In the genomic region with DNA sequence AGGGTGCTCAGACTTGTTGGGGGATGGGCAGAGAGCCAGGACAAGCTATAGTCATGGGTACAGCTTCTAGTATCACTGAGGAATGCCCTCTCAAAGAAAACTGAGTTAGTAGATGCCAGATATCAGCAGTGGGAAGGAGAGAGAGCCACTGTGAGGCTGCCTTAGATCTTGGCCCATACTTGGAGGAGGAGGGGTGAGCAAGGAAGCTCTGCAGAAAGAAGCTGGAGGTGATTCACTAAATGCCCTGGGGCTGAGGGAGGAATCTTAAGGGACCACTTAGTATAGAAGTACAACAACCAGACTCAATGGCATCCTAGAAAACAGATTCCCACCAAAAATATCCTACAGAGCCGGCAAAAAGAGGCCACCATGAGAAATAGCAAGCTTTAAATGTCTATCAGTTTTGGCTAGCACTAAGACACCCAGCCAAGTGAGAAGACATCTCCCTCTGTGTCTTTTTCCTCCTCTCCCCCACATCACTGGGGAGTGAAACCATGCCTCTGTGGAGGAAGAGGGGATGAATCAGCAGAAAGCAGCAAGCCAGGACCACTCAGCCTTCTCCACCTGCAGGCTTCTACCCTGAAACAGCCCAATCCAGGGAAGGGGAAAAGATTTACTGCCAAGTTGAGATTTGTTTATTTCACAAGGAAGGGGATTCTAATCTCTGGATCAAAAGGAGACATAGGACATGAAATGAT, we compare ENCODE assay signal across 16 cellular contexts.
A peak's percentile ranks its signal among the peaks of the same experiment; 100 is the strongest.
DNase-seq lines count a peak whose midpoint lies in the region; ATAC-seq, FAIRE-seq and TF ChIP-seq lines count a peak whose summit lies in the region.
"Had no signal": no experiment of that assay in that cellular context is flagged by ENCODE, and none has a peak within 500 bp of the region (broad histone marks: within the 10 kb centered on the region; RNA-seq: fewer than 3 reads in every experiment).

No MANE protein-coding gene starts in this region.

- peaks cover 7% of the 10 kb centered on the region for H3K9me3 Mint-ChIP-seq in stimulated activated naive CD8-positive, alpha-beta T cell treated with anti-CD3 and anti-CD28 coated beads, Interleukin-15, Interleukin-2, amounts not matched to agents 100 ng/mL and 50 ng/mL, for 24 hours
- peaks cover 2% of the 10 kb centered on the region for H3K9me3 Mint-ChIP-seq in stimulated activated memory B cell treated with anti-CD40 and anti-IgM and Interleukin-4, amounts not matched to agents 10 μg/mL and 1 μg/mL and 100 μg/mL, for 72 hours
- H3K9me3 Mint-ChIP-seq: naive thymus-derived CD8-positive, alpha-beta T cell had no signal

- H3K27ac Mint-ChIP-seq in stimulated activated naive CD8-positive, alpha-beta T cell treated with anti-CD3 and anti-CD28 coated beads, Interleukin-15, Interleukin-2, amounts not matched to agents 100 ng/mL and 50 ng/mL, for 24 hours, result peak overlapping the region; percentile 71
- H3K27ac Mint-ChIP-seq in stimulated activated memory B cell treated with anti-CD40 and anti-IgM and Interleukin-4, amounts not matched to agents 10 μg/mL and 1 μg/mL and 100 μg/mL, for 72 hours, result no peak overlapping the region
- H3K27ac Mint-ChIP-seq: brain had no signal

- H3F3A ChIP-seq in PC-3 (ENCODE audit: low read length, unreplicated experiment), result peaks cover 4% of the 10 kb centered on the region

- H3K27me3 ChIP-seq in PC-3 (ENCODE audit: low read length) (no peaks in the 10 kb centered on the region), mammary epithelial cell (ENCODE audit: insufficient read depth, low read length) (no peaks in the 10 kb centered on the region), pancreas (no peaks in the 10 kb centered on the region)
- H3K27me3 ChIP-seq: left lung, stomach had no signal

- in situ Hi-C loops in mammary epithelial cell (cut with MboI; ENCODE audit: low sequenced_read_pairs in 2 of 2), result no loop called here

- POLR2A ChIA-PET in PC-3 (lab: Charles Lee; ENCODE audit: unreplicated experiment), result no interaction called here

- 83% methylated on average over 1 of the region's 1 CpG for WGBS in mammary epithelial cell (ENCODE audit: low coverage, missing lambda C conversion rate)
- WGBS in pancreas, 2 donors, result 86 to 89% methylated on average over 1 of the region's 1 CpG

- H3K36me3 Mint-ChIP-seq in stimulated activated naive CD8-positive, alpha-beta T cell treated with anti-CD3 and anti-CD28 coated beads, Interleukin-15, Interleukin-2, amounts not matched to agents 100 ng/mL and 50 ng/mL, for 24 hours (ENCODE audit: low read depth), result no peaks in the 10 kb centered on the region
- H3K36me3 Mint-ChIP-seq in stimulated activated memory B cell treated with anti-CD40 and anti-IgM and Interleukin-4, amounts not matched to agents 10 μg/mL and 1 μg/mL and 100 μg/mL, for 72 hours, result no peaks in the 10 kb centered on the region
- H3K36me3 Mint-ChIP-seq: brain; naive thymus-derived CD8-positive, alpha-beta T cell had no signal

- TF ChIP-seq CTCF in PC-3 (conservative IDR thresholded peaks at IDR 0.05; ENCODE audit: low read depth, low read length) (no peak), mammary epithelial cell (conservative IDR thresholded peaks at IDR 0.05 in 1 of 2, IDR thresholded peaks at IDR 0.05 in 1 of 2; ENCODE audit: extremely low read depth in 1 of 2, insufficient read depth in 1 of 2, low read depth in 1 of 2, low read length in 2 of 2) (no peak), pancreas (IDR thresholded peaks at IDR 0.05) (no peak)

- H4K20me1 ChIP-seq in PC-3 (ENCODE audit: low read length) (no peaks in the 10 kb centered on the region), mammary epithelial cell (ENCODE audit: insufficient read depth, low read length) (no peaks in the 10 kb centered on the region)

- H3K9ac ChIP-seq in PC-3 (ENCODE audit: low read length), result no peak overlapping the region
- no peak overlapping the region for H3K9ac ChIP-seq in mammary epithelial cell (ENCODE audit: insufficient read depth, low read length)

- CTCF ChIA-PET in PC-3 (lab: Charles Lee) (no interaction called here), mammary epithelial cell (lab: Charles Lee; ENCODE audit: low non-redundant PET) (no interaction called here)

- peak overlapping the region; percentile 15; the same call in 1 of the 2 replicates for H2AFZ ChIP-seq in PC-3 (ENCODE audit: low read length)
- no peak overlapping the region for H2AFZ ChIP-seq in mammary epithelial cell (ENCODE audit: low read depth, low read length)

- DNase-seq in stimulated activated naive CD8-positive, alpha-beta T cell treated with anti-CD3 and anti-CD28 coated beads, Interleukin-15, Interleukin-2, amounts not matched to agents 100 U/mL and 50 U/mL, for 24 hours, result no peak
- peak; percentile 65 for DNase-seq in PC-3
- peak; percentile 48 for DNase-seq in mammary epithelial cell
- no peak for DNase-seq in iPS-NIHi11 (ENCODE audit: low spot score)
- no peak for DNase-seq in amygdala (lab: John Stamatoyannopoulos, UW)
- no peak for DNase-seq in pancreas
- DNase-seq: HCEC 1CT; left lung; naive thymus-derived CD8-positive, alpha-beta T cell; NCI-H1105 treated with DMSO at 0.1 percent for 48 hours; NCI-H510A; stomach had no signal

- H3K4me3 Mint-ChIP-seq in stimulated activated naive CD8-positive, alpha-beta T cell treated with anti-CD3 and anti-CD28 coated beads, Interleukin-15, Interleukin-2, amounts not matched to agents 100 ng/mL and 50 ng/mL, for 24 hours, result no peak overlapping the region
- H3K4me3 Mint-ChIP-seq in stimulated activated memory B cell treated with anti-CD40 and anti-IgM and Interleukin-4, amounts not matched to agents 10 μg/mL and 1 μg/mL and 100 μg/mL, for 72 hours, result no peak overlapping the region
- H3K4me3 Mint-ChIP-seq: brain; naive thymus-derived CD8-positive, alpha-beta T cell had no signal

- dilution Hi-C loops in mammary epithelial cell (cut with HindIII; ENCODE audit: low sequenced_read_pairs), result no loop called here

- BruUV-seq in PC-3 (replicated peaks; lab: Mats Ljungman, UMichigan) (no TSS peak), mammary epithelial cell (replicated peaks; lab: Mats Ljungman, UMichigan) (no TSS peak)

- peaks cover 73% of the 10 kb centered on the region for H3K4me1 Mint-ChIP-seq in stimulated activated naive CD8-positive, alpha-beta T cell treated with anti-CD3 and anti-CD28 coated beads, Interleukin-15, Interleukin-2, amounts not matched to agents 100 ng/mL and 50 ng/mL, for 24 hours (ENCODE audit: low read depth)
- peaks cover 14% of the 10 kb centered on the region for H3K4me1 Mint-ChIP-seq in stimulated activated memory B cell treated with anti-CD40 and anti-IgM and Interleukin-4, amounts not matched to agents 10 μg/mL and 1 μg/mL and 100 μg/mL, for 72 hours

- H3K79me2 ChIP-seq in PC-3 (ENCODE audit: low read length) (no peaks in the 10 kb centered on the region), mammary epithelial cell (ENCODE audit: insufficient read depth, low read length) (no peaks in the 10 kb centered on the region)

- H3K27me3 Mint-ChIP-seq in stimulated activated naive CD8-positive, alpha-beta T cell treated with anti-CD3 and anti-CD28 coated beads, Interleukin-15, Interleukin-2, amounts not matched to agents 100 ng/mL and 50 ng/mL, for 24 hours, result no peaks in the 10 kb centered on the region
- H3K27me3 Mint-ChIP-seq in stimulated activated memory B cell treated with anti-CD40 and anti-IgM and Interleukin-4, amounts not matched to agents 10 μg/mL and 1 μg/mL and 100 μg/mL, for 72 hours, result no peaks in the 10 kb centered on the region
- H3K27me3 Mint-ChIP-seq: brain; naive thymus-derived CD8-positive, alpha-beta T cell had no signal

- H3K27ac ChIP-seq in PC-3 (ENCODE audit: low read length) (no peak overlapping the region), mammary epithelial cell (ENCODE audit: insufficient read depth, low read depth, low read length) (no peak overlapping the region), pancreas (no peak overlapping the region)
- H3K27ac ChIP-seq: left lung, stomach had no signal

- H3K4me2 ChIP-seq in PC-3 (ENCODE audit: low read length) (no peak overlapping the region), mammary epithelial cell (ENCODE audit: insufficient read depth, low read depth, low read length) (no peak overlapping the region)

- no peak for ATAC-seq in stimulated activated naive CD8-positive, alpha-beta T cell treated with anti-CD3 and anti-CD28 coated beads, Interleukin-15, Interleukin-2, amounts not matched to agents 100 U/mL and 50 U/mL, for 24 hours
- ATAC-seq in PC-3 (no peak), pancreas (no peak)
- no peak for ATAC-seq in stimulated activated memory B cell treated with anti-CD40 and anti-IgM and Interleukin-4, amounts not matched to agents 10 μg/mL and 1 μg/mL and 100 μg/mL, for 72 hours
- ATAC-seq: left lung; naive thymus-derived CD8-positive, alpha-beta T cell; sciatic nerve had no signal

- H3K36me3 ChIP-seq in PC-3 (ENCODE audit: low read depth, low read length) (no peaks in the 10 kb centered on the region), mammary epithelial cell (ENCODE audit: insufficient read depth, low read length) (no peaks in the 10 kb centered on the region), pancreas (no peaks in the 10 kb centered on the region)
- H3K36me3 ChIP-seq: left lung, stomach had no signal

- intact Hi-C loops in PC-3 (cut with micrococcal nuclease) (no loop called here), mammary epithelial cell (cut with micrococcal nuclease) (no loop called here), pancreas (cut with DNase I) (no loop called here)

- no peaks in the 10 kb centered on the region for H3K9me2 ChIP-seq in PC-3 (replicated peaks; ENCODE audit: low read length)

- H3K4me1 ChIP-seq in PC-3 (ENCODE audit: insufficient read depth, low read length) (peaks cover 29% of the 10 kb centered on the region), mammary epithelial cell (ENCODE audit: insufficient read depth, low read length) (peaks cover 14% of the 10 kb centered on the region), pancreas (peaks cover 0 to 7% (median 4%) of the 10 kb centered on the region in 3 donors)
- H3K4me1 ChIP-seq: stomach had no signal

- no peak for FAIRE-seq in pancreas (lab: Jason Lieb, UNC)

- H3K9me3 ChIP-seq in PC-3 (ENCODE audit: low read length) (no peaks in the 10 kb centered on the region), mammary epithelial cell (replicated peaks; ENCODE audit: insufficient read depth, low read length) (no peaks in the 10 kb centered on the region), pancreas (no peaks in the 10 kb centered on the region)
- H3K9me3 ChIP-seq: left lung, stomach had no signal

- H3K4me3 ChIP-seq in PC-3 (ENCODE audit: low read length) (no peak overlapping the region), mammary epithelial cell (replicated peaks in 1 of 3; ENCODE audit: insufficient read depth in 1 of 3, low read depth in 2 of 3, low read length in 3 of 3) (no peak overlapping the region), pancreas (no peak overlapping the region)
- H3K4me3 ChIP-seq: left lung, stomach had no signal

Comparison
In these comparisons a context has a peak if more than half of its experiments do, and no peak if none do; other contexts are left out.
1. DNase-seq: peak in PC-3 (single experiment) and mammary epithelial cell (single experiment); none in stimulated activated naive CD8-positive, alpha-beta T cell treated with anti-CD3 and anti-CD28 coated beads, Interleukin-15, Interleukin-2, amounts not matched to agents 100 U/mL and 50 U/mL, for 24 hours (single experiment), iPS-NIHi11 (single experiment), amygdala (0 of 56) and pancreas (0 of 6).